ENCODE assay signal across 8 cellular contexts in the genomic region with DNA sequence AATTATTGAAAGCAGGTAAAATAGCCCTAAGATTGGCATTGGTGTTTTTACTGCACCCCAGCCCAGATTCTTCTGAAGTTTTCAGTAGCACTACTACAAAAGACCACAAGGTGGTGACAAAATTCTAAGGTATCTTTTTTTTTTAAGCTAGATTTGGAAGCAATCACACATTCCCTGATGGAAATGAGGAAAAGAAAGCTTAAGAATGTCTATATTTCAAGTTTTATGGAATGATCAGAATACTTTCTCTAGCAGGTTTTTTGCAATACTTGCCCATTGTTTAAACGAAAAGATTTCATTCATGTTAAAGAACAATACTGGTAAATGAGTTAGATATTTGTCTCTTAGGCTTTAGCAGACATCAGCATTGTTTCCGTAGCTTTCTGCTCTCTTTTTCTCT. TPM values are rescaled to one million over a fixed set of nuclear protein-coding genes. Genes with fewer than 3 reads are reported as not detected.
DNase-seq lines count a peak whose midpoint lies in the region; ATAC-seq and TF ChIP-seq lines count a peak whose summit lies in the region.

No MANE protein-coding gene starts in this region.

- POLR2A ChIA-PET in OCI-LY7 (lab: Charles Lee), result interaction anchor here (0.7 to 1.4 kb wide), 3 partner anchors 12 to 998 kb away, joined by 5 to 10 read pairs (median 5); partner anchors contain the start of gene ZNF638

- H3K9me3 ChIP-seq in OCI-LY7 (ENCODE audit: low read length), result no peaks in the 10 kb centered on the region

- no peak overlapping the region for H3K27ac ChIP-seq in OCI-LY7 (ENCODE audit: low read depth, low read length, poor library complexity, severe bottlenecking)

- CTCF ChIA-PET in OCI-LY7 (lab: Charles Lee; ENCODE audit: unreplicated experiment), result interaction anchor here (0.5 to 1.4 kb wide), 3 partner anchors 32 to 211 kb away, joined by 3 to 4 read pairs (median 3); partner anchors contain the start of gene ZNF638

- H3K4me3 Mint-ChIP-seq in stimulated activated naive B cell treated with anti-CD40 and anti-IgM and Interleukin-4, amounts not matched to agents 10 μg/mL and 1 μg/mL and 100 μg/mL, for 72 hours, result no peak overlapping the region

- H3K9me2 ChIP-seq in OCI-LY7 (ENCODE audit: insufficient read depth, low read length), result no peaks in the 10 kb centered on the region

- H3K4me2 ChIP-seq in OCI-LY7 (ENCODE audit: low read length), result no peak overlapping the region

- H3K36me3 Mint-ChIP-seq in stimulated activated naive B cell treated with anti-CD40 and anti-IgM and Interleukin-4, amounts not matched to agents 10 μg/mL and 1 μg/mL and 100 μg/mL, for 72 hours, result no peaks in the 10 kb centered on the region

- H3K4me1 ChIP-seq in OCI-LY7 (ENCODE audit: insufficient read depth, low read length, poor library complexity, severe bottlenecking), result no peaks in the 10 kb centered on the region

- H3K9me3 Mint-ChIP-seq in stimulated activated naive B cell treated with anti-CD40 and anti-IgM and Interleukin-4, amounts not matched to agents 10 μg/mL and 1 μg/mL and 100 μg/mL, for 72 hours, result no peaks in the 10 kb centered on the region

- peak; percentile 56 for DNase-seq in ACHN
- DNase-seq in GM06990 (ENCODE audit: extremely low read depth, insufficient read length), result no peak
- DNase-seq in OCI-LY7 (ENCODE audit: low spot score), result peak; percentile 45
- DNase-seq in erythroblast (lab: John Stamatoyannopoulos, UW), result peak; percentile 32 to 67
- DNase-seq in pons (ENCODE audit: low spot score), result peak; percentile 50
- no peak for DNase-seq in lower leg skin (ENCODE audit: low spot score in 2 of 2)
- no peak for DNase-seq in stimulated activated naive B cell treated with anti-CD40 and anti-IgM and Interleukin-4, amounts not matched to agents 10 μg/mL and 1 μg/mL and 100 μg/mL, for 72 hours

- BruUV-seq in OCI-LY7 (replicated peaks; lab: Mats Ljungman, UMichigan), result no TSS peak

- ATAC-seq in GM21526 (IDR thresholded peaks at IDR 0.05; ENCODE audit: low FRiP score, unreplicated experiment), result no peak
- ATAC-seq in stimulated activated naive B cell treated with anti-CD40 and anti-IgM and Interleukin-4, amounts not matched to agents 10 μg/mL and 1 μg/mL and 100 μg/mL, for 72 hours (replicated peaks), result no peak

- no peaks in the 10 kb centered on the region for H3K79me2 ChIP-seq in OCI-LY7 (ENCODE audit: insufficient read depth, low read depth, low read length)

- H3K4me1 Mint-ChIP-seq in stimulated activated naive B cell treated with anti-CD40 and anti-IgM and Interleukin-4, amounts not matched to agents 10 μg/mL and 1 μg/mL and 100 μg/mL, for 72 hours, result no peaks in the 10 kb centered on the region

- H3K27ac Mint-ChIP-seq in stimulated activated naive B cell treated with anti-CD40 and anti-IgM and Interleukin-4, amounts not matched to agents 10 μg/mL and 1 μg/mL and 100 μg/mL, for 72 hours, result no peak overlapping the region

- no peaks in the 10 kb centered on the region for H3K27me3 ChIP-seq in GM06990 (replicated peaks; ENCODE audit: control insufficient read depth, insufficient read depth, low read length)

- no peak overlapping the region for H3K4me3 ChIP-seq in GM06990 (replicated peaks; ENCODE audit: low read depth, low read length)
- H3K4me3 ChIP-seq in OCI-LY7 (ENCODE audit: low read depth, low read length, poor library complexity, severe bottlenecking), result no peak overlapping the region
- no peak overlapping the region for H3K4me3 ChIP-seq in lower leg skin (ENCODE audit: low read depth, poor library complexity, severe bottlenecking)

- TF ChIP-seq CTCF in GM06990 (IDR thresholded peaks at IDR 0.05; ENCODE audit: insufficient read depth, low read length, poor library complexity, severe bottlenecking), result peak; percentile 57
- TF ChIP-seq CTCF in OCI-LY7 (conservative IDR thresholded peaks at IDR 0.05; ENCODE audit: low read length), result peak; percentile 95
- TF ChIP-seq CTCF in lower leg skin (IDR thresholded peaks at IDR 0.05), result no peak

- WGBS in lower leg skin, 2 donors, result 50 to 67% methylated on average over 2 of the region's 2 CpGs

- no peaks in the 10 kb centered on the region for H3K27me3 Mint-ChIP-seq in stimulated activated naive B cell treated with anti-CD40 and anti-IgM and Interleukin-4, amounts not matched to agents 10 μg/mL and 1 μg/mL and 100 μg/mL, for 72 hours

- H2AFZ ChIP-seq in OCI-LY7 (ENCODE audit: low read length), result no peak overlapping the region

- no peak for TF ChIP-seq POLR2A in erythroblast (IDR thresholded peaks at IDR 0.05; ENCODE audit: low read length)
- no peak for TF ChIP-seq POLR2A in lower leg skin (IDR thresholded peaks at IDR 0.05)

- H4K20me1 ChIP-seq in OCI-LY7 (ENCODE audit: insufficient read depth, low read length), result no peaks in the 10 kb centered on the region

- intact Hi-C loops in OCI-LY7 (cut with micrococcal nuclease; ENCODE audit: unreplicated experiment) (loop anchor here (1.0 to 5.0 kb wide), 2 partner anchors 142 to 211 kb away; no protein-coding TSS in a partner anchor), lower leg skin (cut with DNase I; ENCODE audit: low total_unique reads) (no loop called here)

- in situ Hi-C loops in ACHN (cut with HindIII; ENCODE audit: low pct_ligation_motif_present, low pct_unique_long_range_greater_than_20kb, low sequenced_read_pairs), result no loop called here

- no peaks in the 10 kb centered on the region for H3K36me3 ChIP-seq in GM06990 (ENCODE audit: control insufficient read depth, insufficient read depth, low read length)
- H3K36me3 ChIP-seq in OCI-LY7 (ENCODE audit: insufficient read depth, low read length), result no peaks in the 10 kb centered on the region

RNA-seq across cellular contexts. Expression of gene ZNF638, which starts 32.1 kb away (rescaled TPM):
- 138 and 165 TPM in 2 replicates for total RNA-seq in OCI-LY7 (2014; rRNA removed; shearing (Covaris generic))
- 114 and 123 TPM in 2 replicates for total RNA-seq in OCI-LY7 (2022)
- 100 to 1,000 TPM in 3 of 4 donors, 10 to 100 TPM in 1; 94.9 to 114 (median 109) TPM for total RNA-seq in lower leg skin

Comparison
In these comparisons a context has a peak if more than half of its experiments do, and no peak if none do; other contexts are left out.
1. DNase-seq: peak in ACHN (single experiment), OCI-LY7 (single experiment), erythroblast (2 of 2) and pons (single experiment); none in GM06990 (single experiment), lower leg skin (0 of 2) and stimulated activated naive B cell treated with anti-CD40 and anti-IgM and Interleukin-4, amounts not matched to agents 10 μg/mL and 1 μg/mL and 100 μg/mL, for 72 hours (single experiment).
2. CTCF ChIP-seq: peak in GM06990 (single experiment) and OCI-LY7 (single experiment); none in lower leg skin (0 of 3).